19 cellular contexts compared by ENCODE assay signal in genomic region chr17:64596439-64596838, GRCh38.
"Had no signal": no experiment of that assay in that cellular context is flagged by ENCODE, and none has a peak within 500 bp of the region (broad histone marks: within the 10 kb centered on the region; RNA-seq: fewer than 3 reads in every experiment).

No MANE protein-coding gene starts in this region.

- ATAC-seq: activated CD4-positive, CD25-positive, alpha-beta regulatory T cell treated with anti-CD3 and anti-CD28 coated beads, Interleukin-2, amount 50 U/mL, for 24 hours; activated T-helper 17 cell treated with anti-CD3 and anti-CD28 coated beads, Interleukin-2, amount 50 U/mL, for 72 hours; foreskin keratinocyte; left lung; stimulated activated naive B cell treated with anti-CD40 and anti-IgM and Interleukin-4, amounts not matched to agents 10 μg/mL and 1 μg/mL and 100 μg/mL, for 72 hours had no signal

- H3K27me3 Mint-ChIP-seq: activated CD4-positive, alpha-beta memory T cell treated with anti-CD3 and anti-CD28 coated beads, Interleukin-2, amount 10 ng/mL, durations not matched to agents 7 days and 5 days; activated CD4-positive, alpha-beta T cell treated with anti-CD3 and anti-CD28 coated beads, Interleukin-2, amount 10 ng/mL, durations not matched to agents 24 days and 14 days; activated T-helper 17 cell treated with anti-CD3 and anti-CD28 coated beads, Interleukin-2, amount 50 U/mL, for 72 hours; naive B cell; stimulated activated naive B cell treated with anti-CD40 and anti-IgM and Interleukin-4, amounts not matched to agents 10 μg/mL and 1 μg/mL and 100 μg/mL, for 72 hours had no signal

- H3K9me3 Mint-ChIP-seq: activated CD4-positive, alpha-beta memory T cell treated with anti-CD3 and anti-CD28 coated beads, Interleukin-2, amount 10 ng/mL, durations not matched to agents 7 days and 5 days; activated CD4-positive, alpha-beta T cell treated with anti-CD3 and anti-CD28 coated beads, Interleukin-2, amount 10 ng/mL, durations not matched to agents 24 days and 14 days; activated T-helper 17 cell treated with anti-CD3 and anti-CD28 coated beads, Interleukin-2, amount 50 U/mL, for 72 hours; naive B cell; stimulated activated naive B cell treated with anti-CD40 and anti-IgM and Interleukin-4, amounts not matched to agents 10 μg/mL and 1 μg/mL and 100 μg/mL, for 72 hours had no signal

- H3K4me3 Mint-ChIP-seq: activated CD4-positive, alpha-beta memory T cell treated with anti-CD3 and anti-CD28 coated beads, Interleukin-2, amount 10 ng/mL, durations not matched to agents 7 days and 5 days; activated CD4-positive, alpha-beta T cell treated with anti-CD3 and anti-CD28 coated beads, Interleukin-2, amount 10 ng/mL, durations not matched to agents 24 days and 14 days; activated T-helper 17 cell treated with anti-CD3 and anti-CD28 coated beads, Interleukin-2, amount 50 U/mL, for 72 hours; naive B cell; stimulated activated naive B cell treated with anti-CD40 and anti-IgM and Interleukin-4, amounts not matched to agents 10 μg/mL and 1 μg/mL and 100 μg/mL, for 72 hours had no signal

- H3K27ac Mint-ChIP-seq: activated CD4-positive, alpha-beta memory T cell treated with anti-CD3 and anti-CD28 coated beads, Interleukin-2, amount 10 ng/mL, durations not matched to agents 7 days and 5 days; activated CD4-positive, alpha-beta T cell treated with anti-CD3 and anti-CD28 coated beads, Interleukin-2, amount 10 ng/mL, durations not matched to agents 24 days and 14 days; activated T-helper 17 cell treated with anti-CD3 and anti-CD28 coated beads, Interleukin-2, amount 50 U/mL, for 72 hours; stimulated activated naive B cell treated with anti-CD40 and anti-IgM and Interleukin-4, amounts not matched to agents 10 μg/mL and 1 μg/mL and 100 μg/mL, for 72 hours had no signal

- DNase-seq: activated CD4-positive, alpha-beta memory T cell treated with anti-CD3 and anti-CD28 coated beads, Interleukin-2, amount 10 ng/mL, durations not matched to agents 7 days and 5 days; activated CD4-positive, alpha-beta T cell treated with anti-CD3 and anti-CD28 coated beads, Interleukin-2, amount 10 ng/mL, durations not matched to agents 24 days and 14 days; activated naive CD4-positive, alpha-beta T cell; amygdala; cerebellar nuclear complex; effector CD4-positive, alpha-beta T cell; foreskin keratinocyte; kidney glomerular epithelial cell; left lung; naive B cell; ovary; stimulated activated CD4-positive, alpha-beta T cell treated with anti-CD3 and anti-CD28 coated beads, Interleukin-2, amount 100 ng/mL, for 48 hours; stimulated activated CD8-positive, alpha-beta memory T cell treated with anti-CD3 and anti-CD28 coated beads, Interleukin-4, amount 100 ng/mL, for 48 hours; stimulated activated naive B cell treated with anti-CD40 and anti-IgM and Interleukin-4, amounts not matched to agents 10 μg/mL and 1 μg/mL and 100 μg/mL, for 72 hours; T1000; transverse colon; uterus had no signal
